ENCODE assay signal across 8 cellular contexts in genomic region chr1:151056149-151056548, GRCh38. TPM values are rescaled to one million over a fixed set of nuclear protein-coding genes. Genes with fewer than 3 reads are reported as not detected.
A peak's percentile ranks its signal among the peaks of the same experiment; 100 is the strongest.
DNase-seq lines count a peak whose midpoint lies in the region; ATAC-seq and TF ChIP-seq lines count a peak whose summit lies in the region.

No MANE protein-coding gene starts in this region.

- peak overlapping the region; percentile 86 for H3K4me3 Mint-ChIP-seq in dendritic cell treated with granulocyte-macrophage colony-stimulating factor and Interleukin-4, amounts not matched to agents 40 ng/mL and 50 ng/mL, for 4 days

- H3K27me3 ChIP-seq in GM06990 (replicated peaks; ENCODE audit: control insufficient read depth, insufficient read depth, low read length) (no peaks in the 10 kb centered on the region), PC-3 (ENCODE audit: low read length) (no peaks in the 10 kb centered on the region), psoas muscle (ENCODE audit: insufficient read depth in 3 of 3, low read length in 2 of 3) (no peaks in the 10 kb centered on the region)

- peaks cover 25% of the 10 kb centered on the region for H3K36me3 ChIP-seq in GM06990 (ENCODE audit: control insufficient read depth, insufficient read depth, low read length)
- H3K36me3 ChIP-seq in PC-3 (ENCODE audit: low read depth, low read length) = peaks cover 49% of the 10 kb centered on the region
- peaks cover 11 to 63% of the 10 kb centered on the region in 2 donors for H3K36me3 ChIP-seq in psoas muscle (ENCODE audit: insufficient read depth in 1 of 2, low read depth in 1 of 2)

- 0 out of 2 replicates have a peak overlapping the region, but pooled peaks have one; percentile 22 for H3K4me3 ChIP-seq in GM06990 (replicated peaks; ENCODE audit: low read depth, low read length)
- no peak overlapping the region for H3K4me3 ChIP-seq in PC-3 (ENCODE audit: low read length)
- peak overlapping the region; percentile 83 for H3K4me3 ChIP-seq in psoas muscle

- peaks cover 65% of the 10 kb centered on the region for H3K79me2 ChIP-seq in PC-3 (ENCODE audit: low read length)

- intact Hi-C loops in PC-3 (cut with micrococcal nuclease) = no loop called here
- intact Hi-C loops in dendritic cell treated with granulocyte-macrophage colony-stimulating factor and Interleukin-4, amounts not matched to agents 40 ng/mL and 50 ng/mL, for 4 days (cut with micrococcal nuclease) = loop anchor here (5.0 kb wide), 1 partner anchor 34 kb away; no protein-coding TSS in a partner anchor
- intact Hi-C loops in psoas muscle (cut with DNase I) = loop anchor here in 1 of 2 donors (5.0 kb wide), 1 partner anchor 34 kb away; no protein-coding TSS in a partner anchor

- 56 to 80% (median 68%) methylated on average over 2 of the region's 2 CpGs for WGBS in psoas muscle, 3 donors

- no peak overlapping the region for H3K9ac ChIP-seq in PC-3 (ENCODE audit: low read length)

- no TSS peak for BruUV-seq in PC-3 (replicated peaks; lab: Mats Ljungman, UMichigan)

- H3K27ac ChIP-seq in PC-3 (ENCODE audit: low read length) = no peak overlapping the region
- peak overlapping the region; percentile 67 for H3K27ac ChIP-seq in psoas muscle

- H4K20me1 ChIP-seq in PC-3 (ENCODE audit: low read length) = peaks cover 25% of the 10 kb centered on the region; the same call in 1 of the 2 replicates

- ATAC-seq in PC-3 (no peak), psoas muscle (no peak), HG03460 (IDR thresholded peaks at IDR 0.05; ENCODE audit: unreplicated experiment) (no peak), GM19328 (IDR thresholded peaks at IDR 0.05; ENCODE audit: unreplicated experiment) (no peak)

- H3K9me2 ChIP-seq in PC-3 (replicated peaks; ENCODE audit: low read length) = no peaks in the 10 kb centered on the region

- H3K9me3 ChIP-seq in PC-3 (ENCODE audit: low read length) = no peaks in the 10 kb centered on the region
- H3K9me3 ChIP-seq in psoas muscle = no peaks in the 10 kb centered on the region

- H3K4me2 ChIP-seq in PC-3 (ENCODE audit: low read length) = peak overlapping the region; percentile 23; the same call in 1 of the 2 replicates

- CTCF ChIA-PET in PC-3 (lab: Charles Lee) = no interaction called here

- H3K27ac Mint-ChIP-seq in dendritic cell treated with granulocyte-macrophage colony-stimulating factor and Interleukin-4, amounts not matched to agents 40 ng/mL and 50 ng/mL, for 4 days = no peak overlapping the region

- TF ChIP-seq CTCF in GM06990 (IDR thresholded peaks at IDR 0.05; ENCODE audit: insufficient read depth, low read length, poor library complexity, severe bottlenecking) = no peak
- TF ChIP-seq CTCF in PC-3 (conservative IDR thresholded peaks at IDR 0.05; ENCODE audit: low read depth, low read length) = no peak
- no peak for TF ChIP-seq CTCF in psoas muscle (IDR thresholded peaks at IDR 0.05)

- peaks cover 72% of the 10 kb centered on the region for H3K4me1 Mint-ChIP-seq in dendritic cell treated with granulocyte-macrophage colony-stimulating factor and Interleukin-4, amounts not matched to agents 40 ng/mL and 50 ng/mL, for 4 days (ENCODE audit: low read depth)

- peaks cover 83% of the 10 kb centered on the region for H3K36me3 Mint-ChIP-seq in dendritic cell treated with granulocyte-macrophage colony-stimulating factor and Interleukin-4, amounts not matched to agents 40 ng/mL and 50 ng/mL, for 4 days (ENCODE audit: low read depth)

- no peak for DNase-seq in GM06990 (ENCODE audit: extremely low read depth, insufficient read length)
- DNase-seq in PC-3 = no peak
- DNase-seq in psoas muscle = no peak
- DNase-seq in GF-D8 (lab: John Stamatoyannopoulos, UW) = no peak
- DNase-seq in activated CD4-positive, CD25-positive, alpha-beta regulatory T cell treated with anti-CD3 and anti-CD28 coated beads, Interleukin-2, amount 50 U/mL, for 72 hours = no peak

- POLR2A ChIA-PET in PC-3 (lab: Charles Lee; ENCODE audit: unreplicated experiment) = no interaction called here

- no peak overlapping the region for H2AFZ ChIP-seq in PC-3 (ENCODE audit: low read length)

- H3K4me1 ChIP-seq in PC-3 (ENCODE audit: insufficient read depth, low read length) (peaks cover 26% of the 10 kb centered on the region), psoas muscle (peaks cover 28% of the 10 kb centered on the region)

- H3F3A ChIP-seq in PC-3 (ENCODE audit: low read length, unreplicated experiment) = peaks cover 4% of the 10 kb centered on the region

- no peaks in the 10 kb centered on the region for H3K27me3 Mint-ChIP-seq in dendritic cell treated with granulocyte-macrophage colony-stimulating factor and Interleukin-4, amounts not matched to agents 40 ng/mL and 50 ng/mL, for 4 days

- H3K9me3 Mint-ChIP-seq in dendritic cell treated with granulocyte-macrophage colony-stimulating factor and Interleukin-4, amounts not matched to agents 40 ng/mL and 50 ng/mL, for 4 days = no peaks in the 10 kb centered on the region

RNA-seq across cellular contexts. Expression of gene CDC42SE1, which starts 3.3 kb away (rescaled TPM):
- total RNA-seq in PC-3 (2014; rRNA removed) = 60.8 and 61.4 TPM in 2 replicates
- 10 to 100 TPM; 26.1 to 49.8 (median 33.2) TPM for total RNA-seq in psoas muscle
- polyA plus RNA-seq in psoas muscle = 10 to 100 TPM; 20.1 to 46.4 (median 24.7) TPM

RNA-seq across cellular contexts. Expression of gene MLLT11, which starts 4.0 kb away (rescaled TPM):
- total RNA-seq in PC-3 (2014; rRNA removed) (12.3 and 14.1 TPM in 2 replicates), psoas muscle (10 to 100 TPM in 1 of 4 donors, 1 to 10 TPM in 3; 1.3 to 35.8 (median 4.5) TPM)
- 1 to 10 TPM; 1.2 to 5.0 (median 1.3) TPM for polyA plus RNA-seq in psoas muscle

RNA-seq across cellular contexts. Expression of gene C1orf56, which starts 8.6 kb away (rescaled TPM):
- total RNA-seq in PC-3 (2014; rRNA removed) (2.8 and 3.8 TPM in 2 replicates), psoas muscle (1 to 10 TPM; 5.1 to 8.8 (median 6.9) TPM)
- 10 to 100 TPM in 1 of 3 donors, 1 to 10 TPM in 2; 1.3 to 16.9 (median 6.5) TPM for polyA plus RNA-seq in psoas muscle

RNA-seq across cellular contexts. Expression of gene GABPB2, which starts 14.4 kb away (rescaled TPM):
- total RNA-seq in PC-3 (2014; rRNA removed) = 6.4 and 6.9 TPM in 2 replicates
- 10 to 100 TPM in 2 of 4 donors, 1 to 10 TPM in 2; 8.2 to 15.9 (median 9.7) TPM for total RNA-seq in psoas muscle
- 1 to 10 TPM; 2.6 to 7.0 (median 3.6) TPM for polyA plus RNA-seq in psoas muscle

RNA-seq across cellular contexts. Expression of gene BNIPL, which starts 19.8 kb away (rescaled TPM):
- total RNA-seq in PC-3 (2014; rRNA removed) = 0.51 and 2.4 TPM in 2 replicates
- total RNA-seq in psoas muscle = under 1 TPM; 0.06 to 0.96 (median 0.43) TPM
- polyA plus RNA-seq in psoas muscle = under 1 TPM; 0.04 to 0.10 (median 0.05) TPM
